ENCODE assay signal across 1 cellular context in genomic region chr1:235631816-235632215, GRCh38.
TF ChIP-seq lines count a peak whose summit lies in the region.

No MANE protein-coding gene starts in this region.

TF ChIP-seq in H1, 55 proteins besides CTCF, POLR2A, EP300 and RAD21 (continued from another document):
- TF ChIP-seq POLR2AphosphoS5 (IDR thresholded peaks at IDR 0.05; ENCODE audit: low read depth, low read length) (no peak), YY1 (IDR thresholded peaks at IDR 0.05; ENCODE audit: low read depth, low read length) (no peak), BCL11A (IDR thresholded peaks at IDR 0.05; ENCODE audit: low read depth in 2 of 2, low read length in 2 of 2) (no peak), RNF2 (IDR thresholded peaks at IDR 0.05; ENCODE audit: borderline replicate concordance, low read depth, low read length, missing control alignments, poor library complexity, severe bottlenecking) (no peak), RFX5 (IDR thresholded peaks at IDR 0.05; ENCODE audit: borderline replicate concordance, low read depth, low read length) (no peak), SIRT6 (IDR thresholded peaks at IDR 0.05; ENCODE audit: low read length) (no peak), E2F6 (IDR thresholded peaks at IDR 0.05) (no peak), MAX (IDR thresholded peaks at IDR 0.05) (no peak)
